20 cellular contexts compared by ENCODE assay signal in the genomic region with DNA sequence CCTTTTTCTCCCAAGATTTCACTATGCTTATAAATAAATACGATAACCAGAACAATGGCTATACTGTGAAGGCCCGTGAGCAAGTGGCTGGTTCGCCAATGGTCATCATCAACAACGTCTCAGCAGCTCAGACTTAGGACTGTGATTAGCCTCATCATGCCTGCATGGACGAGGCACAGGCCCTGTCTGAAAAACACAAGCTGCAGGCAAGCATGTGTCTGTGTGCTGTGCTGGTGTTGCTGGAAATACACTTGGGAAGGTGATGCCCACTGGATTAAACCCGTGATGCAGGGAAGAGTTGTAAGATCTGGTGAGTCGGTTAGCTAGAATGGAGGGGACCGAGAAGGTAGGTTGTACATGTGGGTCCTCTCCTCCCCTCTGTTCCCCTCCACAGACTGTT.
DNase-seq lines count a peak whose midpoint lies in the region; ATAC-seq, FAIRE-seq and TF ChIP-seq lines count a peak whose summit lies in the region.
"Had no signal": no experiment of that assay in that cellular context is flagged by ENCODE, and none has a peak within 500 bp of the region (broad histone marks: within the 10 kb centered on the region; RNA-seq: fewer than 3 reads in every experiment).

No MANE protein-coding gene starts in this region.

- WGBS in H1 (ENCODE audit: extremely low coverage in 1 of 2, insufficient coverage in 1 of 2, insufficient read length in 1 of 2, insufficient replicate concordance in 2 of 2, low coverage in 1 of 2, low lambda C conversion rate in 2 of 2, missing lambda C conversion rate in 1 of 2), 2 experiments, result 84% methylated on average over 8 of the region's 8 CpGs; no CpG with 5 or more reads in 1 of the 2 experiments
- WGBS in suprapubic skin, result 93% methylated on average over 8 of the region's 8 CpGs

- no peaks in the 10 kb centered on the region for H3K79me2 ChIP-seq in H1 (ENCODE audit: control insufficient read depth in 1 of 2, insufficient read depth in 2 of 2, low read length in 2 of 2)

- H2AK5ac ChIP-seq in H1 (ENCODE audit: low read depth, low read length), result 0 out of 2 replicates have a peak overlapping the region, but pooled peaks have one; percentile 57

- no peak overlapping the region for H3K56ac ChIP-seq in H1 (replicated peaks; ENCODE audit: insufficient read length, low read depth, low read length)

- H3K4me2 ChIP-seq in H1 (ENCODE audit: insufficient read depth in 1 of 2, low read depth in 2 of 2, low read length in 2 of 2), result no peak overlapping the region
- H3K4me2 ChIP-seq: BLaER1 treated with 17β-estradiol and CSF1 and Interleukin-3, amounts not matched to agents 10 nM and 100 nM; GM23338 had no signal

- no peak overlapping the region for H3K23ac ChIP-seq in H1 (ENCODE audit: insufficient read length)

- no peak for ATAC-seq in T-cell (replicated peaks in 1 of 4)
- ATAC-seq: GM23338, HCT116, HepG2 had no signal

- 0 out of 7 replicates have a peak overlapping the region, but pooled peaks of 1 of the 4 experiments have one; percentile 39 for H3K9ac ChIP-seq in H1 (replicated peaks in 1 of 4; ENCODE audit: extremely low read depth in 1 of 4, low read depth in 3 of 4, low read length in 3 of 4)
- H3K9ac ChIP-seq: BLaER1 treated with 17β-estradiol and CSF1 and Interleukin-3, amounts not matched to agents 10 nM and 100 nM had no signal

- H3K23me2 ChIP-seq in H1 (ENCODE audit: low read depth, low read length), result no peaks in the 10 kb centered on the region; the same call in 1 of the 2 replicates

- H3K9me3 Mint-ChIP-seq in activated T-cell treated with anti-CD3 and anti-CD28 coated beads, Interleukin-2, amount 50 U/mL, for 24 hours, result no peaks in the 10 kb centered on the region
- H3K9me3 Mint-ChIP-seq in T-cell (no peaks in the 10 kb centered on the region), osteocyte (ENCODE audit: unreplicated experiment) (no peaks in the 10 kb centered on the region)
- H3K9me3 Mint-ChIP-seq: GM23338, HFFc6 had no signal

- no peak overlapping the region for H3K27ac Mint-ChIP-seq in activated T-cell treated with anti-CD3 and anti-CD28 coated beads, Interleukin-2, amount 50 U/mL, for 24 hours
- H3K27ac Mint-ChIP-seq in T-cell (peak overlapping the region; percentile 48 to 59), osteocyte (ENCODE audit: unreplicated experiment) (no peak overlapping the region)
- H3K27ac Mint-ChIP-seq: B cell, GM23338, HFFc6 had no signal

- peak overlapping the region; percentile 43; the same call in 1 of the 2 replicates for H4K8ac ChIP-seq in H1 (ENCODE audit: extremely low read depth, insufficient read depth, low read length)

- H3K36me3 Mint-ChIP-seq in activated T-cell treated with anti-CD3 and anti-CD28 coated beads, Interleukin-2, amount 50 U/mL, for 24 hours (ENCODE audit: low read depth), result no peaks in the 10 kb centered on the region
- H3K36me3 Mint-ChIP-seq in T-cell (no peaks in the 10 kb centered on the region), osteocyte (ENCODE audit: unreplicated experiment) (no peaks in the 10 kb centered on the region)
- H3K36me3 Mint-ChIP-seq: IgD-negative memory B cell had no signal

- no peaks in the 10 kb centered on the region for H3K4me1 ChIP-seq in H1 (replicated peaks in 1 of 4; ENCODE audit: control insufficient read depth in 3 of 4, insufficient read depth in 4 of 4, low read length in 3 of 4)
- H3K4me1 ChIP-seq in suprapubic skin, result peaks cover 3% of the 10 kb centered on the region
- H3K4me1 ChIP-seq: Caco-2 had no signal

- no peak for TF ChIP-seq CTCF in H1 (IDR thresholded peaks at IDR 0.05; ENCODE audit: control extremely low read depth in 1 of 3, insufficient read depth in 1 of 3, low read depth in 1 of 3, low read length in 3 of 3)
- TF ChIP-seq CTCF in osteocyte (IDR thresholded peaks at IDR 0.05), result no peak
- no peak for TF ChIP-seq CTCF in suprapubic skin (IDR thresholded peaks at IDR 0.05)

- no peaks in the 10 kb centered on the region for H3K79me1 ChIP-seq in H1 (ENCODE audit: low read depth, low read length)

- no peak overlapping the region for H3K4me3 Mint-ChIP-seq in activated T-cell treated with anti-CD3 and anti-CD28 coated beads, Interleukin-2, amount 50 U/mL, for 24 hours
- H3K4me3 Mint-ChIP-seq in T-cell (no peak overlapping the region), osteocyte (ENCODE audit: unreplicated experiment) (no peak overlapping the region)
- H3K4me3 Mint-ChIP-seq: B cell, GM23338, HFFc6, IgD-negative memory B cell had no signal

- H2BK5ac ChIP-seq in H1 (ENCODE audit: low read depth, low read length), result no peak overlapping the region

- H3K27me3 ChIP-seq in H1 (replicated peaks in 1 of 4; ENCODE audit: control insufficient read depth in 3 of 4, extremely low read depth in 1 of 4, insufficient read depth in 3 of 4, low read length in 3 of 4) (no peaks in the 10 kb centered on the region), suprapubic skin (no peaks in the 10 kb centered on the region)
- H3K27me3 ChIP-seq: BLaER1 treated with 17β-estradiol and CSF1 and Interleukin-3, amounts not matched to agents 10 nM and 100 nM had no signal

- H2BK20ac ChIP-seq in H1 (ENCODE audit: low read length), result no peak overlapping the region; the same call in 1 of the 2 replicates

- no peaks in the 10 kb centered on the region for H3K27me3 Mint-ChIP-seq in activated T-cell treated with anti-CD3 and anti-CD28 coated beads, Interleukin-2, amount 50 U/mL, for 24 hours
- H3K27me3 Mint-ChIP-seq in T-cell (no peaks in the 10 kb centered on the region), osteocyte (ENCODE audit: unreplicated experiment) (no peaks in the 10 kb centered on the region)
- H3K27me3 Mint-ChIP-seq: IgD-negative memory B cell had no signal

- peak; percentile 4 to 13 for DNase-seq in activated T-cell treated with anti-CD3 and anti-CD28 coated beads, Interleukin-2, amount 50 U/mL, for 48 hours
- DNase-seq in activated T-cell treated with anti-CD3 and anti-CD28 coated beads, Interleukin-2, amount 50 U/mL, for 24 hours, result no peak
- DNase-seq in T-cell (no peak), H1 (ENCODE audit: low read depth in 1 of 2, low spot score in 2 of 2) (no peak), osteocyte (ENCODE audit: extremely low spot score, unreplicated experiment) (peak; percentile 53), ecto neural progenitor cell (ENCODE audit: low spot score) (no peak), suprapubic skin (ENCODE audit: low spot score in 2 of 2) (no peak), epidermal melanocyte (ENCODE audit: insufficient read length, low spot score) (no peak)
- DNase-seq: Caco-2, H7, HFFc6 had no signal

- no peak overlapping the region for H2BK15ac ChIP-seq in H1 (ENCODE audit: low read length)

- CTCF ChIA-PET in T-cell (lab: Charles Lee), result interaction anchor here in 1 of 2 donors (0.9 kb wide), 1 partner anchor 8 kb away, joined by 6 read pairs; no protein-coding TSS in a partner anchor
- CTCF ChIA-PET in H1 (lab: Charles Lee; ENCODE audit: partially characterized antibody), result interaction anchor here (2.0 to 4.3 kb wide), 3 partner anchors 9 to 24 kb away, joined by 9 to 18 read pairs (median 16); no protein-coding TSS in a partner anchor

- H3K4me3 ChIP-seq in H1 (ENCODE audit: extremely low read depth in 1 of 4, insufficient read depth in 2 of 4, low read depth in 3 of 4, low read length in 4 of 4), result no peak overlapping the region
- H3K4me3 ChIP-seq in suprapubic skin, result no peak overlapping the region
- H3K4me3 ChIP-seq: BLaER1 treated with 17β-estradiol and CSF1 and Interleukin-3, amounts not matched to agents 10 nM and 100 nM; GM23338 had no signal

- no peaks in the 10 kb centered on the region for H4K20me1 ChIP-seq in H1 (replicated peaks in 1 of 2; ENCODE audit: control insufficient read depth in 1 of 2, insufficient read depth in 2 of 2, low read length in 2 of 2)
- H4K20me1 ChIP-seq: BLaER1 treated with 17β-estradiol and CSF1 and Interleukin-3, amounts not matched to agents 10 nM and 100 nM had no signal

- H3K18ac ChIP-seq in H1 (ENCODE audit: extremely low read depth, low read length), result peak overlapping the region; percentile 66; the same call in 1 of the 2 replicates

- H4K5ac ChIP-seq in H1 (ENCODE audit: insufficient read length, low read depth, low read length), result no peak overlapping the region

- H3K4ac ChIP-seq in H1 (replicated peaks; ENCODE audit: insufficient read length, low read depth, low read length), result peak overlapping the region; percentile 19

- no peaks in the 10 kb centered on the region for H3K36me3 ChIP-seq in H1 (ENCODE audit: control insufficient read depth in 2 of 4, insufficient read depth in 4 of 4, low read length in 3 of 4)
- H3K36me3 ChIP-seq in suprapubic skin, result no peaks in the 10 kb centered on the region
- H3K36me3 ChIP-seq: BLaER1 treated with 17β-estradiol and CSF1 and Interleukin-3, amounts not matched to agents 10 nM and 100 nM had no signal

- H3K4me1 Mint-ChIP-seq in activated T-cell treated with anti-CD3 and anti-CD28 coated beads, Interleukin-2, amount 50 U/mL, for 24 hours (ENCODE audit: low read depth), result peaks cover 53% of the 10 kb centered on the region
- H3K4me1 Mint-ChIP-seq in T-cell (peaks cover 66 to 74% (median 69%) of the 10 kb centered on the region in 3 donors), osteocyte (ENCODE audit: unreplicated experiment) (no peaks in the 10 kb centered on the region)
- H3K4me1 Mint-ChIP-seq: B cell, IgD-negative memory B cell had no signal

- H2BK12ac ChIP-seq in H1 (ENCODE audit: low read depth, low read length), result peak overlapping the region; percentile 50; the same call in 1 of the 2 replicates

- no peak for FAIRE-seq in H1 (lab: Jason Lieb, UNC)
- FAIRE-seq: D721Med, G401.6, GM12891, HepG2 had no signal

- no peaks in the 10 kb centered on the region for H3K9me3 ChIP-seq in H1 (ENCODE audit: insufficient read depth in 2 of 2, low read depth in 1 of 2, low read length in 1 of 2)
- H3K9me3 ChIP-seq in suprapubic skin, result no peaks in the 10 kb centered on the region
- H3K9me3 ChIP-seq: BLaER1 treated with 17β-estradiol and CSF1 and Interleukin-3, amounts not matched to agents 10 nM and 100 nM; Caco-2 had no signal

- H2AFZ ChIP-seq in H1 (ENCODE audit: low read length), result no peak overlapping the region

- TF ChIP-seq EP300 in H1 (IDR thresholded peaks at IDR 0.05; ENCODE audit: borderline replicate concordance in 1 of 2, low read depth in 2 of 2, low read length in 2 of 2) (no peak), suprapubic skin (IDR thresholded peaks at IDR 0.05) (no peak)

- H3K14ac ChIP-seq in H1 (ENCODE audit: insufficient read length), result no peak overlapping the region

- H4K91ac ChIP-seq in H1 (replicated peaks; ENCODE audit: insufficient read length, low read length), result no peak overlapping the region

- no peak overlapping the region for H3K27ac ChIP-seq in H1 (ENCODE audit: low read depth, low read length)
- H3K27ac ChIP-seq in suprapubic skin, result no peak overlapping the region
- H3K27ac ChIP-seq: BLaER1 treated with 17β-estradiol and CSF1 and Interleukin-3, amounts not matched to agents 10 nM and 100 nM had no signal

- H2BK120ac ChIP-seq in H1 (replicated peaks; ENCODE audit: low read depth, low read length), result no peak overlapping the region

- no peak for TF ChIP-seq RAD21 in H1 (IDR thresholded peaks at IDR 0.05 in 1 of 2, conservative IDR thresholded peaks at IDR 0.05 in 1 of 2; ENCODE audit: low read depth in 2 of 2, low read length in 2 of 2)

- POLR2A ChIA-PET in T-cell (lab: Charles Lee), result no interaction called here
- POLR2A ChIA-PET in H1 (lab: Charles Lee; ENCODE audit: partially characterized antibody), result no interaction called here

- TF ChIP-seq POLR2A in H1 (IDR thresholded peaks at IDR 0.05; ENCODE audit: control extremely low read depth in 1 of 2, low read depth in 2 of 2, low read length in 2 of 2), result no peak
- no peak for TF ChIP-seq POLR2A in suprapubic skin (IDR thresholded peaks at IDR 0.05)

Comparison
In these comparisons a context has a peak if more than half of its experiments do, and no peak if none do; other contexts are left out.
1. DNase-seq: peak in activated T-cell treated with anti-CD3 and anti-CD28 coated beads, Interleukin-2, amount 50 U/mL, for 48 hours (2 of 2) and osteocyte (single experiment); none in activated T-cell treated with anti-CD3 and anti-CD28 coated beads, Interleukin-2, amount 50 U/mL, for 24 hours (single experiment), T-cell (0 of 34), H1 (0 of 2), ecto neural progenitor cell (single experiment), suprapubic skin (0 of 2) and epidermal melanocyte (single experiment).
2. H3K27ac Mint-ChIP-seq: peak in T-cell (2 of 2); none in activated T-cell treated with anti-CD3 and anti-CD28 coated beads, Interleukin-2, amount 50 U/mL, for 24 hours (single experiment) and osteocyte (single experiment).